ENCODE assay signal across 30 cellular contexts in the genomic region with DNA sequence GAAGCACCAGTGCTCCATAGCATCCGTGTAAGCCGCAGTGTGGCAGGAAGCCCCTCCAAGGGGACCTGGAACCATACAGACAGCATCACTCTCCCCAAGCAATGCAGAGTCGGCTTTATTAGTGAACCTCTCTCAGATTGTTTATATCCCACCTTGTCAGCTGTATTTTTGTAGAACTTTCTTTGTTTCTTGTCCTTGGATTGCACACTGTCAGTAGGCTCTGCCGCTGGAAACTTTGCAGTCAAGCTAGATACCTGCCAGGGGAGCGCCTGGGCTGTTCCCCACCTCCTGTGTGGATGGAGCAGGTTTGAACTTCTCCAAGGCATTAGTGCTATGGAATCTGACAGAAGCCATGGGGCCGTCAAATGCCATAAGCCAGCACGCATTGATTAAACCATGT. TPM values are rescaled to one million over a fixed set of nuclear protein-coding genes. Genes with fewer than 3 reads are reported as not detected.
"Had no signal": no experiment of that assay in that cellular context is flagged by ENCODE, and none has a peak within 500 bp of the region (broad histone marks: within the 10 kb centered on the region; RNA-seq: fewer than 3 reads in every experiment).

No MANE protein-coding gene starts in this region.

- FAIRE-seq: endometrium, kidney had no signal

- ATAC-seq: esophagus mucosa; left cardiac atrium; left ventricle myocardium superior; naive thymus-derived CD4-positive, alpha-beta T cell; right cardiac atrium; stimulated activated memory B cell treated with anti-CD40 and anti-IgM and Interleukin-4, amounts not matched to agents 10 μg/mL and 1 μg/mL and 100 μg/mL, for 72 hours had no signal

- H3K9me3 ChIP-seq: neutrophil, spleen, stomach, thoracic aorta had no signal

- H3K4me3 ChIP-seq: dorsolateral prefrontal cortex, hepatocyte, lung, spleen, stomach, thoracic aorta had no signal

- H3K27me3 Mint-ChIP-seq: stimulated activated memory B cell treated with anti-CD40 and anti-IgM and Interleukin-4, amounts not matched to agents 10 μg/mL and 1 μg/mL and 100 μg/mL, for 72 hours had no signal

- H3K9me3 Mint-ChIP-seq: stimulated activated memory B cell treated with anti-CD40 and anti-IgM and Interleukin-4, amounts not matched to agents 10 μg/mL and 1 μg/mL and 100 μg/mL, for 72 hours had no signal

- H3K4me2 ChIP-seq: hepatocyte had no signal

- H3K79me2 ChIP-seq: hepatocyte had no signal

- H2AFZ ChIP-seq: hepatocyte had no signal

- H3K4me1 ChIP-seq: spleen had no signal

- H3K36me3 ChIP-seq: neutrophil had no signal

- DNase-seq: central memory CD4-positive, alpha-beta T cell; cortex of kidney; dorsolateral prefrontal cortex; effector CD8-positive, alpha-beta T cell; head of caudate nucleus; kidney; left cardiac atrium; left ventricle myocardium superior; mesenchymal stem cell; naive thymus-derived CD4-positive, alpha-beta T cell; nephron progenitor cell; right cardiac atrium; spleen; stimulated activated CD4-positive, alpha-beta T cell treated with anti-CD3 and anti-CD28 coated beads, Interleukin-15, amount 100 ng/mL, for 24 hours; stimulated activated CD4-positive, alpha-beta T cell treated with anti-CD3 and anti-CD28 coated beads, Interleukin-1b, Interleukin-23, amount 100 ng/mL, for 48 hours; stimulated activated CD4-positive, alpha-beta T cell treated with anti-CD3 and anti-CD28 coated beads, Interleukin-4, amount 100 ng/mL, for 24 hours; stomach; substantia nigra; trophoblast cell had no signal

- H3K27ac Mint-ChIP-seq: naive thymus-derived CD4-positive, alpha-beta T cell; stimulated activated memory B cell treated with anti-CD40 and anti-IgM and Interleukin-4, amounts not matched to agents 10 μg/mL and 1 μg/mL and 100 μg/mL, for 72 hours had no signal

- H3K27ac ChIP-seq: hepatocyte, neutrophil, spleen, stomach, thoracic aorta had no signal

- H3K4me3 Mint-ChIP-seq: naive thymus-derived CD4-positive, alpha-beta T cell; nephron progenitor cell; stimulated activated memory B cell treated with anti-CD40 and anti-IgM and Interleukin-4, amounts not matched to agents 10 μg/mL and 1 μg/mL and 100 μg/mL, for 72 hours had no signal

- H3K27me3 ChIP-seq: dorsolateral prefrontal cortex, hepatocyte, neutrophil, spleen, stomach had no signal

RNA-seq across cellular contexts. Expression of gene CLDN20, which starts 18.6 kb away (rescaled TPM):
- total RNA-seq: esophagus mucosa; fibroblast of villous mesenchyme; hepatocyte; kidney; left cardiac atrium; left ventricle myocardium superior; lung; naive thymus-derived CD4-positive, alpha-beta T cell; osteoblast; posterior vena cava; right cardiac atrium; spleen; stomach; thoracic aorta; urinary bladder had no signal
- polyA plus RNA-seq: lung; naive thymus-derived CD4-positive, alpha-beta T cell; right cardiac atrium; spleen; stomach had no signal
